ENCODE assay signal across 10 cellular contexts in the genomic region with DNA sequence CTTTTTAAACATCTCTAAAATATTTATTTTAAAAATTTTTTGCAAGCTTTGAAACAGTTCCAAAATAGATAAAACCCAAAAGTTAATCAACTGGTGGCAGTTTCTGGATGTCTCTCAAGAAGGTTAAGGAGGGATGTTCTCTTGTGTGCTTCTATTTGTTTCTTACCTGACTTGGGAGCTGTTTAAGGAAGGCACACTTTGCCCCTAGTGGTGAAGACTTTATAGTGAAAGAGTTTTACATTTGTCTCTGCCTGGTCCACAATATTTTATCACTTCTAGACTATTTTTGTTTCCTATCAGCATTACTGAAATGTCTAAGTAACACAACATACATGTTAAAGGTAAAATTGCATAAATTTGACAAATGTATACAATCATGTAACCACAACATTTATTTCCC.
DNase-seq lines count a peak whose midpoint lies in the region; ATAC-seq and TF ChIP-seq lines count a peak whose summit lies in the region.
"Had no signal": no experiment of that assay in that cellular context is flagged by ENCODE, and none has a peak within 500 bp of the region (broad histone marks: within the 10 kb centered on the region; RNA-seq: fewer than 3 reads in every experiment).

No MANE protein-coding gene starts in this region.

- no peak overlapping the region for H3K27ac ChIP-seq in PC-3 (ENCODE audit: low read length)
- no peak overlapping the region for H3K27ac ChIP-seq in heart right ventricle

- CTCF ChIA-PET in PC-3 (lab: Charles Lee): interaction anchor here (0.6 kb wide), 1 partner anchor 1922 kb away, joined by 3 read pairs; no protein-coding TSS in a partner anchor

- H3K79me2 ChIP-seq in PC-3 (ENCODE audit: low read length): no peaks in the 10 kb centered on the region

- H3K4me2 ChIP-seq in PC-3 (ENCODE audit: low read length): no peak overlapping the region

- no TSS peak for BruUV-seq in PC-3 (replicated peaks; lab: Mats Ljungman, UMichigan)

- H3K4me1 ChIP-seq in PC-3 (ENCODE audit: insufficient read depth, low read length): peaks cover 4% of the 10 kb centered on the region; the same call in 1 of the 2 replicates
- H3K4me1 ChIP-seq in heart right ventricle: no peaks in the 10 kb centered on the region

- intact Hi-C loops in PC-3 (cut with micrococcal nuclease) (loop anchor here (5.0 to 10.0 kb wide), 2 partner anchors 88 to 131 kb away; no protein-coding TSS in a partner anchor), heart right ventricle (cut with DNase I) (no loop called here), left ventricle myocardium superior (cut with micrococcal nuclease) (no loop called here)

- DNase-seq in AG09309 (ENCODE audit: low read depth): no peak
- peak; percentile 65 for DNase-seq in PC-3
- DNase-seq in glomerular visceral epithelial cell (ENCODE audit: extremely low spot score): peak; percentile 30
- no peak for DNase-seq in stimulated activated CD4-positive, alpha-beta T cell treated with anti-CD3 and anti-CD28 coated beads, Interleukin-12 subunit alpha, Interleukin-12 subunit beta, amount 100 ng/mL, for 4 hours
- DNase-seq in heart right ventricle: no peak
- no peak for DNase-seq in left ventricle myocardium superior
- DNase-seq: DMS79 treated with DMSO at 0.1 percent for 48 hours had no signal

- H3K27me3 ChIP-seq in PC-3 (ENCODE audit: low read length): no peaks in the 10 kb centered on the region
- no peaks in the 10 kb centered on the region for H3K27me3 ChIP-seq in heart right ventricle

- H3K9me3 ChIP-seq in PC-3 (ENCODE audit: low read length): no peaks in the 10 kb centered on the region
- H3K9me3 ChIP-seq in heart right ventricle: peaks cover 0 to 21% (median 0%) of the 10 kb centered on the region in 11 donors

- no peak overlapping the region for H3K9ac ChIP-seq in PC-3 (ENCODE audit: low read length)

- no peaks in the 10 kb centered on the region for H3F3A ChIP-seq in PC-3 (ENCODE audit: low read length, unreplicated experiment)

- no peaks in the 10 kb centered on the region for H4K20me1 ChIP-seq in PC-3 (ENCODE audit: low read length)

- TF ChIP-seq CTCF in AG09309 (IDR thresholded peaks at IDR 0.05; ENCODE audit: control insufficient read depth, insufficient read depth, low read depth, low read length, missing control alignments): peak; percentile 52
- TF ChIP-seq CTCF in PC-3 (conservative IDR thresholded peaks at IDR 0.05; ENCODE audit: low read depth, low read length): peak; percentile 89
- peak in 3 of 9 donors; percentile 9 to 20 (median 9) for TF ChIP-seq CTCF in heart right ventricle (IDR thresholded peaks at IDR 0.05)

- H3K4me3 ChIP-seq in AG09309 (ENCODE audit: control insufficient read depth, low read depth, low read length): no peak overlapping the region
- H3K4me3 ChIP-seq in PC-3 (ENCODE audit: low read length): no peak overlapping the region
- H3K4me3 ChIP-seq in heart right ventricle: no peak overlapping the region

- no peaks in the 10 kb centered on the region for H3K9me2 ChIP-seq in PC-3 (replicated peaks; ENCODE audit: low read length)

- no peaks in the 10 kb centered on the region for H3K36me3 ChIP-seq in PC-3 (ENCODE audit: low read depth, low read length)
- H3K36me3 ChIP-seq in heart right ventricle: no peaks in the 10 kb centered on the region

- POLR2A ChIA-PET in PC-3 (lab: Charles Lee; ENCODE audit: unreplicated experiment): no interaction called here

- peak; percentile 43 for ATAC-seq in GM19351 (IDR thresholded peaks at IDR 0.05; ENCODE audit: unreplicated experiment)
- peak; percentile 70 for ATAC-seq in PC-3
- ATAC-seq in HG03342 (IDR thresholded peaks at IDR 0.05; ENCODE audit: unreplicated experiment): no peak
- ATAC-seq in heart right ventricle: no peak
- ATAC-seq in left ventricle myocardium superior: no peak
- ATAC-seq: activated T-helper 17 cell treated with anti-CD3 and anti-CD28 coated beads, Interleukin-2, amount 50 U/mL, for 72 hours had no signal

- H2AFZ ChIP-seq in PC-3 (ENCODE audit: low read length): no peak overlapping the region

Comparison
In these comparisons a context has a peak if more than half of its experiments do, and no peak if none do; other contexts are left out.
1. DNase-seq: peak in PC-3 (single experiment) and glomerular visceral epithelial cell (single experiment); none in AG09309 (single experiment), stimulated activated CD4-positive, alpha-beta T cell treated with anti-CD3 and anti-CD28 coated beads, Interleukin-12 subunit alpha, Interleukin-12 subunit beta, amount 100 ng/mL, for 4 hours (single experiment), heart right ventricle (0 of 2) and left ventricle myocardium superior (single experiment).
2. ATAC-seq: peak in GM19351 (single experiment) and PC-3 (single experiment); none in HG03342 (single experiment), heart right ventricle (0 of 8) and left ventricle myocardium superior (single experiment).